In genomic region chr16:23497543-23497868, GRCh38 we compare ENCODE assay signal across 1 cellular context.
TF ChIP-seq lines count a peak whose summit lies in the region.

No MANE protein-coding gene starts in this region.

TF ChIP-seq in WTC11, 78 proteins besides CTCF, POLR2A, EP300 and RAD21 (continued from another document):
- TF ChIP-seq, protein P1, sequence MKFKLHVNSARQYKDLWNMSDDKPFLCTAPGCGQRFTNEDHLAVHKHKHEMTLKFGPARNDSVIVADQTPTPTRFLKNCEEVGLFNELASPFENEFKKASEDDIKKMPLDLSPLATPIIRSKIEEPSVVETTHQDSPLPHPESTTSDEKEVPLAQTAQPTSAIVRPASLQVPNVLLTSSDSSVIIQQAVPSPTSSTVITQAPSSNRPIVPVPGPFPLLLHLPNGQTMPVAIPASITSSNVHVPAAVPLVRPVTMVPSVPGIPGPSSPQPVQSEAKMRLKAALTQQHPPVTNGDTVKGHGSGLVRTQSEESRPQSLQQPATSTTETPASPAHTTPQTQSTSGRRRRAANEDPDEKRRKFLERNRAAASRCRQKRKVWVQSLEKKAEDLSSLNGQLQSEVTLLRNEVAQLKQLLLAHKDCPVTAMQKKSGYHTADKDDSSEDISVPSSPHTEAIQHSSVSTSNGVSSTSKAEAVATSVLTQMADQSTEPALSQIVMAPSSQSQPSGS (CRISPR knock-in tag; IDR thresholded peaks at IDR 0.05; ENCODE audit: borderline replicate concordance, low read depth), result no peak
- TF ChIP-seq TP53 (CRISPR knock-in tag; IDR thresholded peaks at IDR 0.05), result no peak
